8 cellular contexts compared by ENCODE assay signal in genomic region chr5:78638423-78638822, GRCh38.
A peak's percentile ranks its signal among the peaks of the same experiment; 100 is the strongest.
DNase-seq lines count a peak whose midpoint lies in the region; TF ChIP-seq lines count a peak whose summit lies in the region.

No MANE protein-coding gene starts in this region.

- TF ChIP-seq CTCF in AG10803 (conservative IDR thresholded peaks at IDR 0.05; ENCODE audit: low read length), result no peak

- H3K4me3 ChIP-seq in AG10803 (ENCODE audit: low read length), result no peak overlapping the region
- H3K4me3 ChIP-seq in muscle layer of colon (ENCODE audit: low read depth in 1 of 2, low read length in 2 of 2), result peak overlapping the region in 1 of 2 donors; percentile 17

- H3K27ac ChIP-seq in epithelial cell of prostate (peak overlapping the region; percentile 69), muscle layer of colon (ENCODE audit: low read depth, low read length) (peak overlapping the region; percentile 22)

- DNase-seq in AG10803 (ENCODE audit: low read depth) (peak; percentile 96), NCI-H226 (peak; percentile 97), epithelial cell of prostate (ENCODE audit: low read depth, low spot score) (peak; percentile 86), NCI-H526 (lab: John Stamatoyannopoulos, UW) (no peak), AML-193 (lab: John Stamatoyannopoulos, UW) (no peak), HuH-7 (ENCODE audit: low spot score) (no peak)
- DNase-seq in activated effector memory CD4-positive, alpha-beta T cell treated with anti-CD3 and anti-CD28 coated beads, Interleukin-2, amount 50 U/mL, for 16 hours, result no peak

- H3K4me1 ChIP-seq in muscle layer of colon (ENCODE audit: insufficient read depth, low read length), result peaks cover 69% of the 10 kb centered on the region

- no peaks in the 10 kb centered on the region for H3K36me3 ChIP-seq in muscle layer of colon (ENCODE audit: insufficient read depth, low read length)

- H3K27me3 ChIP-seq in muscle layer of colon (ENCODE audit: control insufficient read depth in 1 of 2, insufficient read depth in 2 of 2, low read length in 2 of 2), result no peaks in the 10 kb centered on the region

- H3K9ac ChIP-seq in muscle layer of colon (ENCODE audit: low read length), result no peak overlapping the region

- H3K9me3 ChIP-seq in muscle layer of colon (ENCODE audit: low read length), result no peaks in the 10 kb centered on the region

Comparison
In these comparisons a context has a peak if more than half of its experiments do, and no peak if none do; other contexts are left out.
1. DNase-seq: peak in AG10803 (single experiment), NCI-H226 (single experiment) and epithelial cell of prostate (single experiment); none in NCI-H526 (0 of 2), activated effector memory CD4-positive, alpha-beta T cell treated with anti-CD3 and anti-CD28 coated beads, Interleukin-2, amount 50 U/mL, for 16 hours (single experiment), AML-193 (0 of 2) and HuH-7 (single experiment).